Comparison of ENCODE assay signal across 8 cellular contexts in the genomic region with DNA sequence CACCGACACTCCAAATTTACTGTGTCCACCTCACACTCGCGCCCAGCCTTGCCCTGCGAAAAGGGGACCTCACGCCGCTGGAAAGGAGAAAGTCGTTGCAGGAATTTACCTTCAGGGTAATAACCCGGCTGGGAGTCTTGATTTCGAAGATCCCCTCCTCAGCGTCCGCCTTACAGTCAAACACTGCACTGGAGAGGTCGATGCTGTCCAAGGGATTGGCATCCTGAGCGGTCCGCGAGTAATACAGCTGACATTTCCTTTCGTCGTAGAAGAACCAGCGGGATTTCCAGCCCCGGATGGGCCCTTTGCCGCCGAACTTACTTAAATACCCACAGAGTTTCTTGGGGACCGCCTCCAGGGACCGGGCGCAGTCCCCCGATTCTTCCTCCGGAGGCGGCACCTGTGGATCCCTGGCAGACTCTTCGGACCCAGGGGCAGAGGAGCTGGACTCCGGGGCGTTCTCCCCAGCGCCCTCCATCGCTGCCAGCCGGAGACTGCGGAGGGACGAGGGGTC. TPM values are rescaled to one million over a fixed set of nuclear protein-coding genes. Genes with fewer than 3 reads are reported as not detected.
DNase-seq lines count a peak whose midpoint lies in the region; TF ChIP-seq lines count a peak whose summit lies in the region.

No MANE protein-coding gene starts in this region.

- no peaks in the 10 kb centered on the region for H3K36me3 Mint-ChIP-seq in mesothelial cell of epicardium

- peak overlapping the region; percentile 61 for H3K27ac Mint-ChIP-seq in mesothelial cell of epicardium

- H3K4me3 Mint-ChIP-seq in mesothelial cell of epicardium = peak overlapping the region; percentile 82

- POLR2A ChIA-PET in HEK293T (lab: Yijun Ruan, JAX) = interaction anchor here (0.7 to 2.4 kb wide), 15 partner anchors 8 to 332 kb away, joined by 3 to 12 read pairs (median 7); a partner anchor contains a TSS

- H3K27me3 ChIP-seq in OCI-LY1 (ENCODE audit: insufficient read depth, low read length) = no peaks in the 10 kb centered on the region
- H3K27me3 ChIP-seq in uterus = no peaks in the 10 kb centered on the region

- H3K36me3 ChIP-seq in OCI-LY1 (ENCODE audit: insufficient read depth, low read length) (no peaks in the 10 kb centered on the region), uterus (no peaks in the 10 kb centered on the region)

- H3F3A ChIP-seq in OCI-LY1 (ENCODE audit: insufficient read depth, low read length) = no peaks in the 10 kb centered on the region

- peak; percentile 50 for DNase-seq in activated CD4-positive, alpha-beta T cell treated with anti-CD3 and anti-CD28 coated beads for 48 hours
- DNase-seq in activated CD4-positive, alpha-beta T cell treated with anti-CD3 and anti-CD28 coated beads, Interleukin-2, amount 50 U/mL, for 4 hours = no peak
- DNase-seq in HEK293T (ENCODE audit: extremely low spot score) (peak; percentile 49), ecto neural progenitor cell (ENCODE audit: low spot score) (peak; percentile 53), mesothelial cell of epicardium (ENCODE audit: low spot score in 2 of 2, unreplicated experiment in 2 of 2) (no peak), uterus (no peak)
- DNase-seq in central memory CD4-positive, alpha-beta T cell = no peak

- peak overlapping the region; percentile 82 for H3K9ac ChIP-seq in OCI-LY1 (ENCODE audit: low read length)

- H3K4me2 ChIP-seq in OCI-LY1 (ENCODE audit: low read length) = peak overlapping the region; percentile 99

- TF ChIP-seq CTCF in OCI-LY1 (IDR thresholded peaks at IDR 0.05; ENCODE audit: low read length) = no peak
- no peak for TF ChIP-seq CTCF in mesothelial cell of epicardium (IDR thresholded peaks at IDR 0.05; ENCODE audit: unreplicated experiment)
- TF ChIP-seq CTCF in uterus (IDR thresholded peaks at IDR 0.05) = no peak

- no peaks in the 10 kb centered on the region for H3K9me3 Mint-ChIP-seq in mesothelial cell of epicardium

- TF ChIP-seq POLR2A in uterus (IDR thresholded peaks at IDR 0.05) = no peak

- H3K4me1 ChIP-seq in OCI-LY1 (ENCODE audit: insufficient read depth, low read length, severe bottlenecking) = peaks cover 25% of the 10 kb centered on the region
- peaks cover 0 to 6% of the 10 kb centered on the region in 2 donors for H3K4me1 ChIP-seq in uterus

- CTCF ChIA-PET in HEK293T (lab: Yijun Ruan, JAX) = interaction anchor here (1.1 to 1.8 kb wide), 4 partner anchors 9 to 181 kb away, joined by 4 to 6 read pairs (median 6); no protein-coding TSS in a partner anchor

- no peaks in the 10 kb centered on the region for H3K9me3 ChIP-seq in OCI-LY1 (ENCODE audit: low read length)
- H3K9me3 ChIP-seq in uterus = no peaks in the 10 kb centered on the region

- H4K20me1 ChIP-seq in OCI-LY1 (ENCODE audit: insufficient read depth, low read length) = no peaks in the 10 kb centered on the region

- H2AFZ ChIP-seq in OCI-LY1 (ENCODE audit: low read length) = peak overlapping the region; percentile 24; the same call in 1 of the 2 replicates

- H3K27ac ChIP-seq in OCI-LY1 (ENCODE audit: low read depth, low read length, poor library complexity, severe bottlenecking) (no peak overlapping the region), uterus (peak overlapping the region; percentile 93 to 94)

- H3K4me3 ChIP-seq in OCI-LY1 (ENCODE audit: low read depth, low read length, poor library complexity, severe bottlenecking) (peak overlapping the region; percentile 74), uterus (peak overlapping the region; percentile 64 to 65)

- no peaks in the 10 kb centered on the region for H3K9me2 ChIP-seq in OCI-LY1 (ENCODE audit: low read depth, low read length)

- no peaks in the 10 kb centered on the region for H3K79me2 ChIP-seq in OCI-LY1 (ENCODE audit: insufficient read depth, low read length)

- no peaks in the 10 kb centered on the region for H3K27me3 Mint-ChIP-seq in mesothelial cell of epicardium (ENCODE audit: low read depth)

- peaks cover 27% of the 10 kb centered on the region for H3K4me1 Mint-ChIP-seq in mesothelial cell of epicardium

- intact Hi-C loops in uterus (cut with DNase I; ENCODE audit: low total_unique reads) = loop anchor here (10.0 kb wide), 1 partner anchor 50 kb away; no protein-coding TSS in a partner anchor

TF ChIP-seq in HEK293T, 16 proteins besides CTCF, POLR2A, EP300 and RAD21:
- TF ChIP-seq ARNT (IDR thresholded peaks at IDR 0.05) (no peak), SP1 (IDR thresholded peaks at IDR 0.05) (no peak), TARDBP (IDR thresholded peaks at IDR 0.05) (no peak)
TF ChIP-seq in HEK293T: peak in this region for 0.

RNA-seq across cellular contexts. Expression of a gene that starts 0.3 kb away (rescaled TPM):
- 7.0 to 7.4 TPM (median 7.3 TPM) in 3 replicates for total RNA-seq in mesothelial cell of epicardium
- 10 to 100 TPM in 1 of 4 donors, 1 to 10 TPM in 3; 2.5 to 10.9 (median 7.5) TPM for total RNA-seq in uterus

Comparison
In these comparisons a context has a peak if more than half of its experiments do, and no peak if none do; other contexts are left out.
1. DNase-seq: peak in activated CD4-positive, alpha-beta T cell treated with anti-CD3 and anti-CD28 coated beads for 48 hours (single experiment), HEK293T (single experiment) and ecto neural progenitor cell (single experiment); none in activated CD4-positive, alpha-beta T cell treated with anti-CD3 and anti-CD28 coated beads, Interleukin-2, amount 50 U/mL, for 4 hours (0 of 2), mesothelial cell of epicardium (0 of 2), uterus (0 of 2) and central memory CD4-positive, alpha-beta T cell (single experiment).